14 cellular contexts compared by ENCODE assay signal in genomic region chr15:44798815-44799214, GRCh38.
DNase-seq lines count a peak whose midpoint lies in the region; ATAC-seq and TF ChIP-seq lines count a peak whose summit lies in the region.
"Had no signal": no experiment of that assay in that cellular context is flagged by ENCODE, and none has a peak within 500 bp of the region (broad histone marks: within the 10 kb centered on the region; RNA-seq: fewer than 3 reads in every experiment).

No MANE protein-coding gene starts in this region.

- no peaks in the 10 kb centered on the region for H3K36me3 Mint-ChIP-seq in activated CD4-positive, alpha-beta T cell treated with anti-CD3 and anti-CD28 coated beads, Interleukin-2, amount 10 ng/mL, durations not matched to agents 7 days and 5 days (ENCODE audit: low read depth)
- H3K36me3 Mint-ChIP-seq: brain; CD8-positive, alpha-beta T cell had no signal

- no peak overlapping the region for H3K4me3 Mint-ChIP-seq in activated CD4-positive, alpha-beta T cell treated with anti-CD3 and anti-CD28 coated beads, Interleukin-2, amount 10 ng/mL, durations not matched to agents 7 days and 5 days
- H3K4me3 Mint-ChIP-seq: brain; CD8-positive, alpha-beta T cell; stimulated activated naive CD8-positive, alpha-beta T cell treated with anti-CD3 and anti-CD28 coated beads, Interleukin-15, Interleukin-2, amounts not matched to agents 100 ng/mL and 50 ng/mL, for 24 hours had no signal

- H4K20me1 ChIP-seq in PC-3 (ENCODE audit: low read length) = no peaks in the 10 kb centered on the region

- no peak overlapping the region for H2AFZ ChIP-seq in PC-3 (ENCODE audit: low read length)

- intact Hi-C loops in PC-3 (cut with micrococcal nuclease) = no loop called here

- H3K9me3 ChIP-seq in PC-3 (ENCODE audit: low read length) = no peaks in the 10 kb centered on the region

- peaks cover 15% of the 10 kb centered on the region for H3K27me3 Mint-ChIP-seq in activated CD4-positive, alpha-beta T cell treated with anti-CD3 and anti-CD28 coated beads, Interleukin-2, amount 10 ng/mL, durations not matched to agents 7 days and 5 days

- CTCF ChIA-PET in PC-3 (lab: Charles Lee) = interaction anchor here (0.7 kb wide), 1 partner anchor 563 kb away, joined by 5 read pairs; no protein-coding TSS in a partner anchor
- CTCF ChIA-PET in activated CD4-positive, alpha-beta T cell treated with anti-CD3 and anti-CD28 coated beads, Interleukin-2, amount 10 ng/mL, durations not matched to agents 7 days and 5 days (lab: Charles Lee) = interaction anchor here (0.6 to 1.3 kb wide), 2 partner anchors 16 to 605 kb away, joined by 3 to 4 read pairs; no protein-coding TSS in a partner anchor

- H3K4me3 ChIP-seq in PC-3 (ENCODE audit: low read length) = no peak overlapping the region
- no peak overlapping the region for H3K4me3 ChIP-seq in fibroblast of mammary gland (ENCODE audit: control insufficient read depth, low read depth, low read length)

- DNase-seq in A172 (ENCODE audit: low spot score) (peak; percentile 5), GM20000 (ENCODE audit: low spot score) (no peak), PC-3 (peak; percentile 19), fibroblast of mammary gland (ENCODE audit: low read depth) (no peak), GDM1 (lab: John Stamatoyannopoulos, UW) (no peak)
- DNase-seq in activated CD4-positive, alpha-beta T cell treated with anti-CD3 and anti-CD28 coated beads, Interleukin-2, amount 10 ng/mL, durations not matched to agents 7 days and 5 days = no peak
- DNase-seq: activated CD4-positive, alpha-beta T cell treated with anti-CD3 and anti-CD28 coated beads, Interleukin-2, amount 50 U/mL, for 1 hour; CD8-positive, alpha-beta T cell; NCI-H446 treated with DMSO at 0.1 percent for 48 hours; right cardiac atrium had no signal

- peak; percentile 7 for TF ChIP-seq CTCF in GM20000 (IDR thresholded peaks at IDR 0.05; ENCODE audit: extremely low read depth, missing control alignments)
- TF ChIP-seq CTCF in PC-3 (conservative IDR thresholded peaks at IDR 0.05; ENCODE audit: low read depth, low read length) = peak; percentile 38; the same call in 1 of the 2 replicates
- peak; percentile 21 for TF ChIP-seq CTCF in fibroblast of mammary gland (conservative IDR thresholded peaks at IDR 0.05; ENCODE audit: control insufficient read depth, insufficient read depth, low read depth, low read length)

- no peak overlapping the region for H3K4me2 ChIP-seq in PC-3 (ENCODE audit: low read length)

- POLR2A ChIA-PET in PC-3 (lab: Charles Lee; ENCODE audit: unreplicated experiment) = interaction anchor here (0.5 kb wide), 1 partner anchor 47 kb away, joined by 3 read pairs; no protein-coding TSS in a partner anchor
- POLR2A ChIA-PET in activated CD4-positive, alpha-beta T cell treated with anti-CD3 and anti-CD28 coated beads, Interleukin-2, amount 10 ng/mL, durations not matched to agents 7 days and 5 days (lab: Charles Lee) = no interaction called here

- no peak overlapping the region for H3K9ac ChIP-seq in PC-3 (ENCODE audit: low read length)

- no peaks in the 10 kb centered on the region for H3K79me2 ChIP-seq in PC-3 (ENCODE audit: low read length)

- H3F3A ChIP-seq in PC-3 (ENCODE audit: low read length, unreplicated experiment) = no peaks in the 10 kb centered on the region

- no TSS peak for BruUV-seq in PC-3 (replicated peaks; lab: Mats Ljungman, UMichigan)

- peaks cover 44% of the 10 kb centered on the region for H3K27me3 ChIP-seq in PC-3 (ENCODE audit: low read length)

- no peaks in the 10 kb centered on the region for H3K4me1 ChIP-seq in PC-3 (ENCODE audit: insufficient read depth, low read length)

- no peaks in the 10 kb centered on the region for H3K9me3 Mint-ChIP-seq in activated CD4-positive, alpha-beta T cell treated with anti-CD3 and anti-CD28 coated beads, Interleukin-2, amount 10 ng/mL, durations not matched to agents 7 days and 5 days
- H3K9me3 Mint-ChIP-seq: brain; CD8-positive, alpha-beta T cell; stimulated activated naive CD8-positive, alpha-beta T cell treated with anti-CD3 and anti-CD28 coated beads, Interleukin-15, Interleukin-2, amounts not matched to agents 100 ng/mL and 50 ng/mL, for 24 hours had no signal

- peaks cover 6% of the 10 kb centered on the region for H3K4me1 Mint-ChIP-seq in activated CD4-positive, alpha-beta T cell treated with anti-CD3 and anti-CD28 coated beads, Interleukin-2, amount 10 ng/mL, durations not matched to agents 7 days and 5 days

- H3K36me3 ChIP-seq in PC-3 (ENCODE audit: low read depth, low read length) = no peaks in the 10 kb centered on the region

- H3K27ac ChIP-seq in PC-3 (ENCODE audit: low read length) = no peak overlapping the region

- ATAC-seq in PC-3 (peak; percentile 70), GM21619 (IDR thresholded peaks at IDR 0.05; ENCODE audit: unreplicated experiment) (no peak), HG03175 (IDR thresholded peaks at IDR 0.05; ENCODE audit: unreplicated experiment) (no peak)
- ATAC-seq: CD8-positive, alpha-beta T cell had no signal

- no peaks in the 10 kb centered on the region for H3K9me2 ChIP-seq in PC-3 (replicated peaks; ENCODE audit: low read length)

- no peak overlapping the region for H3K27ac Mint-ChIP-seq in activated CD4-positive, alpha-beta T cell treated with anti-CD3 and anti-CD28 coated beads, Interleukin-2, amount 10 ng/mL, durations not matched to agents 7 days and 5 days
- H3K27ac Mint-ChIP-seq: brain; CD8-positive, alpha-beta T cell; stimulated activated naive CD8-positive, alpha-beta T cell treated with anti-CD3 and anti-CD28 coated beads, Interleukin-15, Interleukin-2, amounts not matched to agents 100 ng/mL and 50 ng/mL, for 24 hours had no signal

Comparison
In these comparisons a context has a peak if more than half of its experiments do, and no peak if none do; other contexts are left out.
1. DNase-seq: peak in A172 (single experiment) and PC-3 (single experiment); none in GM20000 (single experiment), fibroblast of mammary gland (single experiment), GDM1 (single experiment) and activated CD4-positive, alpha-beta T cell treated with anti-CD3 and anti-CD28 coated beads, Interleukin-2, amount 10 ng/mL, durations not matched to agents 7 days and 5 days (single experiment).
2. Peak in every context shown above with its lines, with median percentiles within 50 percentile points of each other: CTCF ChIP-seq.